In genomic region chr7:223118-223800, GRCh38 we compare ENCODE assay signal across 29 cellular contexts. TPM values are rescaled to one million over a fixed set of nuclear protein-coding genes. Genes with fewer than 3 reads are reported as not detected.
DNase-seq lines count a peak whose midpoint lies in the region; ATAC-seq and TF ChIP-seq lines count a peak whose summit lies in the region.
"Had no signal": no experiment of that assay in that cellular context is flagged by ENCODE, and none has a peak within 500 bp of the region (broad histone marks: within the 10 kb centered on the region; RNA-seq: fewer than 3 reads in every experiment).

No MANE protein-coding gene starts in this region.

- no peak overlapping the region for H3K4me3 Mint-ChIP-seq in WTC11
- no peak overlapping the region for H3K4me3 Mint-ChIP-seq in activated T-helper 1 cell treated with anti-CD3 and anti-CD28 coated beads, Interleukin-12 subunit alpha, Interleukin-12 subunit beta, Interleukin-2, Interleukin-4 antibody, amounts not matched to agents 30 ng/mL and 10 ng/mL and 1 ng/mL, durations not matched to agents 14 hours and 24 hours and 36 hours
- H3K4me3 Mint-ChIP-seq: activated CD4-positive, alpha-beta T cell treated with anti-CD3 and anti-CD28 coated beads, Interleukin-2, amount 10 ng/mL, durations not matched to agents 7 days and 5 days; activated naive CD8-positive, alpha-beta T cell treated with anti-CD3 and anti-CD28 coated beads, Interleukin-2, amount 10 ng/mL, durations not matched to agents 7 days and 5 days; B cell; CD8-positive, alpha-beta memory T cell; immature natural killer cell had no signal

- peaks cover 28% of the 10 kb centered on the region for H3K9me1 ChIP-seq in IMR-90 (ENCODE audit: insufficient read depth, low read length)

- intact Hi-C loops in IMR-90 (cut with micrococcal nuclease) (no loop called here), esophagus muscularis mucosa (cut with DNase I) (no loop called here)
- intact Hi-C loops in activated T-helper 1 cell treated with anti-CD3 and anti-CD28 coated beads, Interleukin-12 subunit alpha, Interleukin-12 subunit beta, Interleukin-2, Interleukin-4 antibody, amounts not matched to agents 30 ng/mL and 10 ng/mL and 1 ng/mL, durations not matched to agents 14 hours and 24 hours and 36 hours (cut with micrococcal nuclease), result no loop called here

- no peaks in the 10 kb centered on the region for H3K27me3 Mint-ChIP-seq in WTC11 (ENCODE audit: low read depth)
- no peaks in the 10 kb centered on the region for H3K27me3 Mint-ChIP-seq in activated T-helper 1 cell treated with anti-CD3 and anti-CD28 coated beads, Interleukin-12 subunit alpha, Interleukin-12 subunit beta, Interleukin-2, Interleukin-4 antibody, amounts not matched to agents 30 ng/mL and 10 ng/mL and 1 ng/mL, durations not matched to agents 14 hours and 24 hours and 36 hours (ENCODE audit: insufficient read depth)
- H3K27me3 Mint-ChIP-seq: activated CD4-positive, alpha-beta T cell treated with anti-CD3 and anti-CD28 coated beads, Interleukin-2, amount 10 ng/mL, durations not matched to agents 7 days and 5 days; activated naive CD8-positive, alpha-beta T cell treated with anti-CD3 and anti-CD28 coated beads, Interleukin-2, amount 10 ng/mL, durations not matched to agents 7 days and 5 days; B cell had no signal

- peak overlapping the region in 1 of 2 experiments; percentile 7; a peak in 1 of 4 replicates for H4K8ac ChIP-seq in IMR-90 (ENCODE audit: low read depth in 2 of 2, low read length in 2 of 2)
- H4K8ac ChIP-seq in neuronal stem cell (ENCODE audit: low read depth, low read length), result peak overlapping the region; percentile 17

- peaks cover 21% of the 10 kb centered on the region for H4K20me1 ChIP-seq in IMR-90 (ENCODE audit: insufficient read depth, low read length)

- H4K5ac ChIP-seq in IMR-90 (ENCODE audit: low read depth, low read length), result no peak overlapping the region

- POLR2A ChIA-PET in IMR-90 (lab: Charles Lee; ENCODE audit: unreplicated experiment) (no interaction called here), WTC11 (lab: Charles Lee) (no interaction called here)

- H3K9me3 ChIP-seq in IMR-90 (ENCODE audit: control insufficient read depth, insufficient read depth, low read length) (no peaks in the 10 kb centered on the region), esophagus muscularis mucosa (no peaks in the 10 kb centered on the region), neuronal stem cell (replicated peaks in 1 of 2; ENCODE audit: control insufficient read depth in 2 of 2, insufficient read depth in 1 of 2, low read depth in 1 of 2, low read length in 2 of 2) (peaks cover 0 to 4% of the 10 kb centered on the region in 2 donors)
- H3K9me3 ChIP-seq: right atrium auricular region, SJSA1, thoracic aorta had no signal

- H2BK15ac ChIP-seq in IMR-90 (ENCODE audit: low read depth, low read length), result no peak overlapping the region
- H2BK15ac ChIP-seq in neuronal stem cell (ENCODE audit: low read length), result no peak overlapping the region

- H3K14ac ChIP-seq in IMR-90 (replicated peaks; ENCODE audit: low read depth, low read length) (no peak overlapping the region), neuronal stem cell (ENCODE audit: low read length) (peak overlapping the region; percentile 82)

- CTCF ChIA-PET in IMR-90 (lab: Yijun Ruan, JAX) (no interaction called here), WTC11 (lab: Charles Lee) (interaction anchor here (1.6 kb wide), 1 partner anchor 650 kb away, joined by 3 read pairs; no protein-coding TSS in a partner anchor)

- H3K27ac ChIP-seq in IMR-90 (ENCODE audit: insufficient read depth, low read length) (peak overlapping the region; percentile 26; the same call in 1 of the 2 replicates), esophagus muscularis mucosa (replicated peaks in 1 of 4) (peak overlapping the region in 3 of 4 donors; percentile 20 to 62 (median 40)), neuronal stem cell (replicated peaks; ENCODE audit: low read length) (peak overlapping the region; percentile 17)
- H3K27ac ChIP-seq: right atrium auricular region, SJSA1, thoracic aorta, WERI-Rb-1 had no signal

- dilution Hi-C loops in IMR-90 (cut with HindIII; ENCODE audit: low sequenced_read_pairs, unreplicated experiment), result no loop called here

- DNase-seq in IMR-90 (peak; percentile 27), WTC11 (ENCODE audit: low spot score) (no peak), esophagus muscularis mucosa (ENCODE audit: extremely low spot score) (no peak), neuronal stem cell (ENCODE audit: low spot score) (no peak), DMS53 (lab: John Stamatoyannopoulos, UW) (no peak)
- DNase-seq in activated T-helper 1 cell treated with anti-CD3 and anti-CD28 coated beads, Interleukin-12 subunit alpha, Interleukin-12 subunit beta, Interleukin-2, Interleukin-4 antibody, amounts not matched to agents 30 ng/mL and 10 ng/mL and 1 ng/mL, durations not matched to agents 14 hours and 24 hours and 36 hours (ENCODE audit: low spot score), result no peak
- DNase-seq: ACHN; activated CD4-positive, alpha-beta T cell treated with anti-CD3 and anti-CD28 coated beads, Interleukin-2, amount 10 ng/mL, durations not matched to agents 7 days and 5 days; activated gamma-delta T cell; activated naive CD8-positive, alpha-beta T cell treated with anti-CD3 and anti-CD28 coated beads, Interleukin-2, amount 10 ng/mL, durations not matched to agents 7 days and 5 days; CD8-positive, alpha-beta memory T cell; DMS153; HCEC 1CT; immature natural killer cell; Karpas-422; mammary epithelial cell; NCI-H1417; NCI-H2029; NCI-H226; stimulated activated CD4-positive, alpha-beta T cell treated with anti-CD3 and anti-CD28 coated beads, Interleukin-1b, Interleukin-23, amount 100 ng/mL, for 48 hours; stimulated activated naive CD4-positive, alpha-beta T cell treated with Interleukin-2 at 50 U/mL for 16 hours; T1000; WERI-Rb-1 had no signal

- H2BK5ac ChIP-seq in IMR-90 (ENCODE audit: low read depth, low read length, poor library complexity, severe bottlenecking) (peak overlapping the region; percentile 74), neuronal stem cell (ENCODE audit: low read length) (peak overlapping the region; percentile 93)

- TF ChIP-seq POLR2A in IMR-90 (IDR thresholded peaks at IDR 0.05; ENCODE audit: low read depth, low read length) (no peak), esophagus muscularis mucosa (IDR thresholded peaks at IDR 0.05; ENCODE audit: low read depth) (no peak)

- H3K4ac ChIP-seq in IMR-90 (ENCODE audit: low read depth, low read length) (peak overlapping the region; percentile 65), neuronal stem cell (ENCODE audit: low read length) (no peak overlapping the region)

- H3K9ac ChIP-seq in IMR-90 (ENCODE audit: low read depth, low read length) (no peak overlapping the region), neuronal stem cell (ENCODE audit: low read depth, low read length, poor library complexity) (peak overlapping the region; percentile 60)

- no TSS peak for BruUV-seq in IMR-90 (replicated peaks; lab: Mats Ljungman, UMichigan)

- H2AFZ ChIP-seq in IMR-90 (replicated peaks; ENCODE audit: low read length, poor library complexity) (no peak overlapping the region), neuronal stem cell (ENCODE audit: low read length) (no peak overlapping the region)

- H3K4me3 ChIP-seq in IMR-90 (ENCODE audit: insufficient read depth, low read depth, low read length) (no peak overlapping the region), esophagus muscularis mucosa (no peak overlapping the region), neuronal stem cell (ENCODE audit: low read length in 2 of 2) (peak overlapping the region in 1 of 2 donors; percentile 16)
- H3K4me3 ChIP-seq: right atrium auricular region, SJSA1, smooth muscle cell, thoracic aorta had no signal

- H3K23ac ChIP-seq in IMR-90 (ENCODE audit: low read depth, low read length) (no peak overlapping the region), neuronal stem cell (ENCODE audit: low read depth, low read length, poor library complexity) (peak overlapping the region; percentile 91)

- H3K4me1 Mint-ChIP-seq in WTC11, result peaks cover 14% of the 10 kb centered on the region
- no peaks in the 10 kb centered on the region for H3K4me1 Mint-ChIP-seq in activated T-helper 1 cell treated with anti-CD3 and anti-CD28 coated beads, Interleukin-12 subunit alpha, Interleukin-12 subunit beta, Interleukin-2, Interleukin-4 antibody, amounts not matched to agents 30 ng/mL and 10 ng/mL and 1 ng/mL, durations not matched to agents 14 hours and 24 hours and 36 hours (ENCODE audit: low read depth)
- H3K4me1 Mint-ChIP-seq: activated CD4-positive, alpha-beta T cell treated with anti-CD3 and anti-CD28 coated beads, Interleukin-2, amount 10 ng/mL, durations not matched to agents 7 days and 5 days; activated naive CD8-positive, alpha-beta T cell treated with anti-CD3 and anti-CD28 coated beads, Interleukin-2, amount 10 ng/mL, durations not matched to agents 7 days and 5 days; B cell; CD8-positive, alpha-beta memory T cell; immature natural killer cell had no signal

- 87% methylated on average over 22 of the region's 34 CpGs; no CpG with 5 or more reads in 1 of the 2 experiments for WGBS in IMR-90 (ENCODE audit: extremely low coverage in 2 of 2, insufficient read length in 1 of 2), 2 experiments
- WGBS in esophagus muscularis mucosa, result 80% methylated on average over 29 of the region's 34 CpGs
- WGBS in neuronal stem cell (ENCODE audit: extremely low coverage in 2 of 2, insufficient read length in 2 of 2, insufficient replicate concordance in 1 of 2), 2 donors, result no CpG with 5 or more reads among the region's 34 CpGs

- no peak overlapping the region for H2BK12ac ChIP-seq in neuronal stem cell (ENCODE audit: low read length)

- H2AK5ac ChIP-seq in IMR-90 (ENCODE audit: low read depth, low read length) (peak overlapping the region; percentile 58; the same call in 1 of the 2 replicates), neuronal stem cell (ENCODE audit: low read depth, low read length) (peak overlapping the region; percentile 56)

- TF ChIP-seq RAD21 in IMR-90 (IDR thresholded peaks at IDR 0.05; ENCODE audit: low read length), result no peak

- no peak for TF ChIP-seq EP300 in esophagus muscularis mucosa (IDR thresholded peaks at IDR 0.05)

- H3K79me1 ChIP-seq in IMR-90 (ENCODE audit: low read depth in 1 of 2, low read length in 2 of 2) (peaks cover 23 to 63% of the 10 kb centered on the region in 2 experiments), neuronal stem cell (ENCODE audit: low read depth, low read length) (peaks cover 3% of the 10 kb centered on the region)

- no peaks in the 10 kb centered on the region for H3K36me3 Mint-ChIP-seq in WTC11
- H3K36me3 Mint-ChIP-seq in activated T-helper 1 cell treated with anti-CD3 and anti-CD28 coated beads, Interleukin-12 subunit alpha, Interleukin-12 subunit beta, Interleukin-2, Interleukin-4 antibody, amounts not matched to agents 30 ng/mL and 10 ng/mL and 1 ng/mL, durations not matched to agents 14 hours and 24 hours and 36 hours (ENCODE audit: low read depth), result no peaks in the 10 kb centered on the region
- H3K36me3 Mint-ChIP-seq: activated naive CD8-positive, alpha-beta T cell treated with anti-CD3 and anti-CD28 coated beads, Interleukin-2, amount 10 ng/mL, durations not matched to agents 7 days and 5 days; CD8-positive, alpha-beta memory T cell; immature natural killer cell had no signal

- no peak overlapping the region for H3K56ac ChIP-seq in IMR-90 (ENCODE audit: extremely low read depth, insufficient read depth, low read length)

- TF ChIP-seq CTCF in IMR-90 (conservative IDR thresholded peaks at IDR 0.05; ENCODE audit: low read depth, low read length) (no peak), WTC11 (IDR thresholded peaks at IDR 0.05) (no peak), esophagus muscularis mucosa (IDR thresholded peaks at IDR 0.05) (no peak)

- H4K91ac ChIP-seq in IMR-90 (ENCODE audit: insufficient read depth, low read depth, low read length) (peak overlapping the region; percentile 15; the same call in 1 of the 2 replicates), neuronal stem cell (ENCODE audit: low read depth, low read length, poor library complexity) (no peak overlapping the region)

- H3K4me2 ChIP-seq in IMR-90 (ENCODE audit: low read depth, low read length) (no peak overlapping the region), neuronal stem cell (ENCODE audit: insufficient read depth, low read length, poor library complexity, severe bottlenecking) (no peak overlapping the region)
- H3K4me2 ChIP-seq: smooth muscle cell had no signal

- ATAC-seq in IMR-90 (ENCODE audit: low read depth) (peak; percentile 8), WTC11 (no peak), HG03354 (IDR thresholded peaks at IDR 0.05; ENCODE audit: poor library complexity, severe bottlenecking, unreplicated experiment) (no peak)

- H2AK9ac ChIP-seq in IMR-90 (replicated peaks; ENCODE audit: low read depth, low read length, poor library complexity), result peak overlapping the region; percentile 89

- in situ Hi-C loops in IMR-90 (cut with MboI; ENCODE audit: low sequenced_read_pairs), result no loop called here

- no peaks in the 10 kb centered on the region for H3K27me3 ChIP-seq in IMR-90 (ENCODE audit: control insufficient read depth, insufficient read depth, low read length)
- no peaks in the 10 kb centered on the region for H3K27me3 ChIP-seq in esophagus muscularis mucosa
- H3K27me3 ChIP-seq in neuronal stem cell (ENCODE audit: control insufficient read depth in 3 of 3, insufficient read depth in 3 of 3, low read depth in 1 of 3, low read length in 3 of 3), result no peaks in the 10 kb centered on the region
- H3K27me3 ChIP-seq: right atrium auricular region, SJSA1 had no signal

- H3K18ac ChIP-seq in IMR-90 (ENCODE audit: low read depth, low read length), result no peak overlapping the region
- H3K18ac ChIP-seq in neuronal stem cell (ENCODE audit: low read length), result peak overlapping the region; percentile 81

- no peaks in the 10 kb centered on the region for H3K9me3 Mint-ChIP-seq in WTC11
- no peaks in the 10 kb centered on the region for H3K9me3 Mint-ChIP-seq in activated T-helper 1 cell treated with anti-CD3 and anti-CD28 coated beads, Interleukin-12 subunit alpha, Interleukin-12 subunit beta, Interleukin-2, Interleukin-4 antibody, amounts not matched to agents 30 ng/mL and 10 ng/mL and 1 ng/mL, durations not matched to agents 14 hours and 24 hours and 36 hours
- H3K9me3 Mint-ChIP-seq: activated CD4-positive, alpha-beta T cell treated with anti-CD3 and anti-CD28 coated beads, Interleukin-2, amount 10 ng/mL, durations not matched to agents 7 days and 5 days; activated naive CD8-positive, alpha-beta T cell treated with anti-CD3 and anti-CD28 coated beads, Interleukin-2, amount 10 ng/mL, durations not matched to agents 7 days and 5 days; CD8-positive, alpha-beta memory T cell had no signal

- H3K36me3 ChIP-seq in IMR-90 (ENCODE audit: control insufficient read depth, insufficient read depth, low read length), result peaks cover 44% of the 10 kb centered on the region
- H3K36me3 ChIP-seq in esophagus muscularis mucosa, result peaks cover 0 to 21% (median 14%) of the 10 kb centered on the region in 4 donors
- H3K36me3 ChIP-seq in neuronal stem cell (replicated peaks in 1 of 2; ENCODE audit: control insufficient read depth in 2 of 2, insufficient read depth in 2 of 2, low read length in 2 of 2), result peaks cover 0 to 3% of the 10 kb centered on the region in 2 donors
- H3K36me3 ChIP-seq: right atrium auricular region, SJSA1, WERI-Rb-1 had no signal

- peaks cover 33% of the 10 kb centered on the region for H3K4me1 ChIP-seq in IMR-90 (ENCODE audit: control insufficient read depth, insufficient read depth, low read length)
- H3K4me1 ChIP-seq in esophagus muscularis mucosa, result peaks cover 20 to 74% (median 66%) of the 10 kb centered on the region in 4 donors
- peaks cover 4 to 11% of the 10 kb centered on the region in 2 donors for H3K4me1 ChIP-seq in neuronal stem cell (ENCODE audit: control insufficient read depth in 2 of 2, insufficient read depth in 1 of 2, low read depth in 1 of 2, low read length in 2 of 2)

- H2BK20ac ChIP-seq in IMR-90 (ENCODE audit: low read depth, low read length), result no peak overlapping the region

- H2BK120ac ChIP-seq in IMR-90 (ENCODE audit: low read depth, low read length) (peak overlapping the region; percentile 13), neuronal stem cell (ENCODE audit: low read depth, low read length) (no peak overlapping the region)

- H3K27ac Mint-ChIP-seq in WTC11, result peak overlapping the region; percentile 85
- no peak overlapping the region for H3K27ac Mint-ChIP-seq in activated T-helper 1 cell treated with anti-CD3 and anti-CD28 coated beads, Interleukin-12 subunit alpha, Interleukin-12 subunit beta, Interleukin-2, Interleukin-4 antibody, amounts not matched to agents 30 ng/mL and 10 ng/mL and 1 ng/mL, durations not matched to agents 14 hours and 24 hours and 36 hours
- H3K27ac Mint-ChIP-seq: activated CD4-positive, alpha-beta T cell treated with anti-CD3 and anti-CD28 coated beads, Interleukin-2, amount 10 ng/mL, durations not matched to agents 7 days and 5 days; activated naive CD8-positive, alpha-beta T cell treated with anti-CD3 and anti-CD28 coated beads, Interleukin-2, amount 10 ng/mL, durations not matched to agents 7 days and 5 days; B cell; immature natural killer cell had no signal

RNA-seq across cellular contexts. Expression of gene FAM20C, which starts 30.9 kb away (rescaled TPM):
- 7.7 and 8.9 TPM in 2 replicates for total RNA-seq in IMR-90 (2012; rRNA removed)
- 36.6 and 38.2 TPM in 2 replicates for polyA plus RNA-seq in IMR-90 (2012; rRNA removed)
- polyA plus RNA-seq in IMR-90 (2012; cell fraction: cytosol; rRNA removed), result 36.5 and 56.4 TPM in 2 replicates
- polyA plus RNA-seq in IMR-90 (2012; cell fraction: nucleus; rRNA removed; ENCODE audit: low replicate concordance), result 38.9 and 55.0 TPM in 2 replicates
- total RNA-seq in WTC11 (2021), result 48.0 to 64.9 TPM (median 49.1 TPM) in 3 replicates
- total RNA-seq in esophagus muscularis mucosa, result 10 to 100 TPM; 46.5 to 79.2 (median 69.8) TPM
- polyA plus RNA-seq in neuronal stem cell (2013, experiment 1 of 2), result 7.3 TPM
- polyA plus RNA-seq in neuronal stem cell (2013, experiment 2 of 2), result 7.3 TPM
- 0.15 and 0.34 TPM in 2 replicates for total RNA-seq in activated T-helper 1 cell treated with anti-CD3 and anti-CD28 coated beads, Interleukin-12 subunit alpha, Interleukin-12 subunit beta, Interleukin-2, Interleukin-4 antibody, amounts not matched to agents 30 ng/mL and 10 ng/mL and 1 ng/mL, durations not matched to agents 14 hours and 24 hours and 36 hours
- polyA plus RNA-seq: CD8-positive, alpha-beta memory T cell; immature natural killer cell had no signal
